In the genomic region with DNA sequence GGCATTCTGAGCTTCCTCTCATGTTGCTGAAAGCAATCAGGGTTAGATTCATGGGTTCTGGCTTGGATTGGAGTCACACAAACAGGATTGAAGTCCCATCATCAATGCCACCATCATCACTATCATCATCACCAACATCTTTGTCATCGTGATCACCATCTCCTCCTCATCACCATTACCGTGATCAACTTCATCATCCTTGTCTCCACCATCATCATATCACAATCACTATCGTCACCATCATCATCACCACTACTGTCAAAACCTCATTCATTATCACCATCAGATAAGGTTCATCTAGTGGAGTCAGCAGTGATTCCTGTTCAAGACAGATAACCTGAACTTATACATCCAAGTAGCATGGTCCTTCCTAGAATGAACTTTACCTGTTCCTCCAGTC, we compare ENCODE assay signal across 9 cellular contexts.
"Had no signal": no experiment of that assay in that cellular context is flagged by ENCODE, and none has a peak within 500 bp of the region (broad histone marks: within the 10 kb centered on the region; RNA-seq: fewer than 3 reads in every experiment).

No MANE protein-coding gene starts in this region.

- H3K36me3 Mint-ChIP-seq: IgD-negative memory B cell had no signal

- H3K4me3 Mint-ChIP-seq: HFFc6, IgD-negative memory B cell had no signal

- DNase-seq: GM23248, GOT3, H7, HFFc6, KBM-7 had no signal

- H3K27ac Mint-ChIP-seq: HFFc6, IgD-negative memory B cell had no signal

- H3K4me1 Mint-ChIP-seq: IgD-negative memory B cell had no signal

- H3K27ac ChIP-seq: GM23248, HL-60 had no signal

- H3K4me3 ChIP-seq: GM23248, HAP-1 had no signal

- H3K4me1 ChIP-seq: HAP-1 had no signal

- H3K9me3 ChIP-seq: HAP-1 had no signal

- ATAC-seq: HCT116 had no signal
